8 cellular contexts compared by ENCODE assay signal in genomic region chr7:28298870-28299484, GRCh38.
DNase-seq lines count a peak whose midpoint lies in the region; ATAC-seq and TF ChIP-seq lines count a peak whose summit lies in the region.

No MANE protein-coding gene starts in this region.

- no peak for ATAC-seq in GM19395 (IDR thresholded peaks at IDR 0.05; ENCODE audit: unreplicated experiment)
- no peak for ATAC-seq in HG02981 (IDR thresholded peaks at IDR 0.05; ENCODE audit: unreplicated experiment)

- DNase-seq in AG09319 (ENCODE audit: extremely low read depth, low read depth) (peak; percentile 29), HuH-7.5 (ENCODE audit: low spot score) (peak; percentile 39), RKO (ENCODE audit: low spot score) (peak; percentile 66), erythroblast (lab: John Stamatoyannopoulos, UW) (peak; percentile 20 to 33), neural crest cell (ENCODE audit: low read depth, low spot score) (peak; percentile 22), GF-D8 (lab: John Stamatoyannopoulos, UW) (no peak)

- H3K4me3 Mint-ChIP-seq in neural crest cell = no peak overlapping the region

- H3K27ac Mint-ChIP-seq in neural crest cell (ENCODE audit: unreplicated experiment) = no peak overlapping the region

- peaks cover 5% of the 10 kb centered on the region for H3K27me3 Mint-ChIP-seq in neural crest cell (ENCODE audit: low read depth)

- TF ChIP-seq CTCF in AG09319 (IDR thresholded peaks at IDR 0.05; ENCODE audit: low read depth, low read length) (peak; percentile 62), neural crest cell (conservative IDR thresholded peaks at IDR 0.05) (peak; percentile 69)

- H3K36me3 Mint-ChIP-seq in neural crest cell (ENCODE audit: low read depth) = no peaks in the 10 kb centered on the region

- peaks cover 6% of the 10 kb centered on the region for H3K4me1 Mint-ChIP-seq in neural crest cell

- peaks cover 3% of the 10 kb centered on the region for H3K9me3 Mint-ChIP-seq in neural crest cell

- no peak for TF ChIP-seq POLR2A in erythroblast (IDR thresholded peaks at IDR 0.05; ENCODE audit: low read length)
